ENCODE assay signal across 21 cellular contexts in genomic region chr1:19003371-19004290, GRCh38. TPM values are rescaled to one million over a fixed set of nuclear protein-coding genes. Genes with fewer than 3 reads are reported as not detected.
DNase-seq lines count a peak whose midpoint lies in the region; ATAC-seq, FAIRE-seq and TF ChIP-seq lines count a peak whose summit lies in the region.
"Had no signal": no experiment of that assay in that cellular context is flagged by ENCODE, and none has a peak within 500 bp of the region (broad histone marks: within the 10 kb centered on the region; RNA-seq: fewer than 3 reads in every experiment).

No MANE protein-coding gene starts in this region.

- peak overlapping the region; percentile 37 for H2BK120ac ChIP-seq in IMR-90 (ENCODE audit: low read depth, low read length)

- no peaks in the 10 kb centered on the region for H3K79me2 ChIP-seq in astrocyte (ENCODE audit: insufficient read depth, low read length)

- WGBS in IMR-90 (ENCODE audit: extremely low coverage in 2 of 2, insufficient read length in 1 of 2), 2 experiments = 78% methylated on average over 6 of the region's 11 CpGs; no CpG with 5 or more reads in 1 of the 2 experiments

- peaks cover 22% of the 10 kb centered on the region for H3K36me3 Mint-ChIP-seq in activated CD4-positive, alpha-beta memory T cell treated with anti-CD3 and anti-CD28 coated beads for 36 hours
- H3K36me3 Mint-ChIP-seq in activated CD4-positive, alpha-beta memory T cell treated with anti-CD3 and anti-CD28 coated beads, Interleukin-2, amount 10 ng/mL, durations not matched to agents 7 days and 5 days (ENCODE audit: low read depth) = peaks cover 17% of the 10 kb centered on the region
- peaks cover 3% of the 10 kb centered on the region for H3K36me3 Mint-ChIP-seq in astrocyte (ENCODE audit: low read depth, unreplicated experiment)
- H3K36me3 Mint-ChIP-seq: neural progenitor cell had no signal

- in situ Hi-C loops in IMR-90 (cut with MboI; ENCODE audit: low sequenced_read_pairs) = no loop called here
- in situ Hi-C loops in G401 (cut with HindIII; ENCODE audit: low sequenced_read_pairs) = no loop called here

- no peak overlapping the region for H4K5ac ChIP-seq in IMR-90 (ENCODE audit: low read depth, low read length)

- DNase-seq in activated CD4-positive, alpha-beta memory T cell treated with anti-CD3 and anti-CD28 coated beads for 36 hours = peak; percentile 54
- no peak for DNase-seq in activated CD4-positive, alpha-beta memory T cell treated with anti-CD3 and anti-CD28 coated beads, Interleukin-2, amount 10 ng/mL, durations not matched to agents 7 days and 5 days
- peak; percentile 88 for DNase-seq in IMR-90
- DNase-seq in astrocyte (ENCODE audit: low read depth) = peak; percentile 93
- DNase-seq in omental fat pad (ENCODE audit: low spot score) = no peak
- no peak for DNase-seq in effector memory CD4-positive, alpha-beta T cell
- no peak for DNase-seq in G401 (ENCODE audit: low spot score)
- DNase-seq: activated CD8-positive, alpha-beta memory T cell treated with anti-CD3 and anti-CD28 coated beads, Interleukin-2, amount 10 ng/mL, durations not matched to agents 7 days and 5 days; CD4-positive, alpha-beta T cell; H7; heart left ventricle; islet precursor cell; mesendoderm; NCI-H2029 treated with DMSO at 0.1 percent for 48 hours; NCI-H524; SK-N-SH had no signal

- CTCF ChIA-PET in activated CD4-positive, alpha-beta memory T cell treated with anti-CD3 and anti-CD28 coated beads for 36 hours (lab: Charles Lee) = interaction anchor here (1.3 kb wide), 1 partner anchor 119 kb away, joined by 3 read pairs; no protein-coding TSS in a partner anchor
- CTCF ChIA-PET in activated CD4-positive, alpha-beta memory T cell treated with anti-CD3 and anti-CD28 coated beads, Interleukin-2, amount 10 ng/mL, durations not matched to agents 7 days and 5 days (lab: Charles Lee) = no interaction called here
- CTCF ChIA-PET in IMR-90 (lab: Yijun Ruan, JAX) = no interaction called here

- H3K4me2 ChIP-seq in IMR-90 (ENCODE audit: low read depth, low read length) (no peak overlapping the region), astrocyte (ENCODE audit: low read length) (peak overlapping the region; percentile 45)
- H3K4me2 ChIP-seq: neural progenitor cell, SK-N-SH had no signal

- peak overlapping the region; percentile 89 for H2BK20ac ChIP-seq in IMR-90 (ENCODE audit: low read depth, low read length)

- H3K23ac ChIP-seq in IMR-90 (ENCODE audit: low read depth, low read length) = peak overlapping the region; percentile 69

- no peak overlapping the region; the same call in 1 of the 2 replicates for H4K91ac ChIP-seq in IMR-90 (ENCODE audit: insufficient read depth, low read depth, low read length)

- H4K20me1 ChIP-seq in IMR-90 (ENCODE audit: insufficient read depth, low read length) (no peaks in the 10 kb centered on the region), astrocyte (ENCODE audit: insufficient read depth, low read length) (no peaks in the 10 kb centered on the region)

- H2AK9ac ChIP-seq in IMR-90 (replicated peaks; ENCODE audit: low read depth, low read length, poor library complexity) = no peak overlapping the region

- peaks cover 6% of the 10 kb centered on the region for H3K9me3 ChIP-seq in IMR-90 (ENCODE audit: control insufficient read depth, insufficient read depth, low read length)
- H3K9me3 ChIP-seq in astrocyte (ENCODE audit: insufficient read depth, low read depth, low read length) = peaks cover 6% of the 10 kb centered on the region
- H3K9me3 ChIP-seq in effector memory CD4-positive, alpha-beta T cell (ENCODE audit: control insufficient read depth, low read length) = no peaks in the 10 kb centered on the region

- H3K4me1 Mint-ChIP-seq in activated CD4-positive, alpha-beta memory T cell treated with anti-CD3 and anti-CD28 coated beads for 36 hours (ENCODE audit: low read depth) = peaks cover 27% of the 10 kb centered on the region
- peaks cover 6% of the 10 kb centered on the region for H3K4me1 Mint-ChIP-seq in activated CD4-positive, alpha-beta memory T cell treated with anti-CD3 and anti-CD28 coated beads, Interleukin-2, amount 10 ng/mL, durations not matched to agents 7 days and 5 days
- H3K4me1 Mint-ChIP-seq in astrocyte (ENCODE audit: low read depth, unreplicated experiment) = no peaks in the 10 kb centered on the region
- H3K4me1 Mint-ChIP-seq: neural progenitor cell had no signal

- H3K27ac Mint-ChIP-seq in activated CD4-positive, alpha-beta memory T cell treated with anti-CD3 and anti-CD28 coated beads for 36 hours = peak overlapping the region; percentile 90
- H3K27ac Mint-ChIP-seq in activated CD4-positive, alpha-beta memory T cell treated with anti-CD3 and anti-CD28 coated beads, Interleukin-2, amount 10 ng/mL, durations not matched to agents 7 days and 5 days = no peak overlapping the region
- H3K27ac Mint-ChIP-seq in astrocyte (ENCODE audit: unreplicated experiment) = no peak overlapping the region
- H3K27ac Mint-ChIP-seq: activated CD8-positive, alpha-beta memory T cell treated with anti-CD3 and anti-CD28 coated beads, Interleukin-2, amount 10 ng/mL, durations not matched to agents 7 days and 5 days; CD4-positive, alpha-beta T cell; neural progenitor cell had no signal

- peaks cover 32% of the 10 kb centered on the region for H3K9me3 Mint-ChIP-seq in activated CD4-positive, alpha-beta memory T cell treated with anti-CD3 and anti-CD28 coated beads for 36 hours
- H3K9me3 Mint-ChIP-seq in activated CD4-positive, alpha-beta memory T cell treated with anti-CD3 and anti-CD28 coated beads, Interleukin-2, amount 10 ng/mL, durations not matched to agents 7 days and 5 days = peaks cover 28% of the 10 kb centered on the region
- peaks cover 29% of the 10 kb centered on the region for H3K9me3 Mint-ChIP-seq in astrocyte (ENCODE audit: unreplicated experiment)

- H3K9ac ChIP-seq in IMR-90 (ENCODE audit: low read depth, low read length) = no peak overlapping the region
- H3K9ac ChIP-seq in astrocyte (ENCODE audit: low read length) = no peak overlapping the region
- H3K9ac ChIP-seq: neural progenitor cell, SK-N-SH had no signal

- H3K27me3 ChIP-seq in IMR-90 (ENCODE audit: control insufficient read depth, insufficient read depth, low read length) (no peaks in the 10 kb centered on the region), astrocyte (ENCODE audit: insufficient read depth, low read length) (no peaks in the 10 kb centered on the region)
- no peaks in the 10 kb centered on the region for H3K27me3 ChIP-seq in effector memory CD4-positive, alpha-beta T cell (replicated peaks; ENCODE audit: control insufficient read depth, insufficient read depth, low read length, poor library complexity, severe bottlenecking)
- H3K27me3 ChIP-seq: neural progenitor cell, right atrium auricular region had no signal

- H3K79me1 ChIP-seq in IMR-90 (ENCODE audit: low read depth in 1 of 2, low read length in 2 of 2) = no peaks in the 10 kb centered on the region

- TF ChIP-seq RAD21 in IMR-90 (IDR thresholded peaks at IDR 0.05; ENCODE audit: low read length) = no peak

- peaks cover 7% of the 10 kb centered on the region; the same call in 1 of the 2 replicates for H3K9me1 ChIP-seq in IMR-90 (ENCODE audit: insufficient read depth, low read length)

- no peak overlapping the region; the same call in 1 of the 2 replicates for H3K27ac ChIP-seq in IMR-90 (ENCODE audit: insufficient read depth, low read length)
- H3K27ac ChIP-seq in astrocyte (ENCODE audit: low read depth, low read length) = peak overlapping the region; percentile 46
- H3K27ac ChIP-seq in effector memory CD4-positive, alpha-beta T cell (ENCODE audit: insufficient read depth, low read length, poor library complexity, severe bottlenecking) = no peak overlapping the region
- H3K27ac ChIP-seq: coronary artery, heart left ventricle, neural progenitor cell, right atrium auricular region had no signal

- H3K4me3 Mint-ChIP-seq in activated CD4-positive, alpha-beta memory T cell treated with anti-CD3 and anti-CD28 coated beads for 36 hours = peak overlapping the region; percentile 13
- H3K4me3 Mint-ChIP-seq in activated CD4-positive, alpha-beta memory T cell treated with anti-CD3 and anti-CD28 coated beads, Interleukin-2, amount 10 ng/mL, durations not matched to agents 7 days and 5 days = no peak overlapping the region
- H3K4me3 Mint-ChIP-seq in astrocyte (ENCODE audit: unreplicated experiment) = no peak overlapping the region
- H3K4me3 Mint-ChIP-seq: activated CD8-positive, alpha-beta memory T cell treated with anti-CD3 and anti-CD28 coated beads, Interleukin-2, amount 10 ng/mL, durations not matched to agents 7 days and 5 days; CD4-positive, alpha-beta T cell; neural progenitor cell had no signal

- FAIRE-seq in astrocyte (lab: Jason Lieb, UNC) = no peak
- FAIRE-seq: TTC549 had no signal

- no peaks in the 10 kb centered on the region for H3K4me1 ChIP-seq in IMR-90 (ENCODE audit: control insufficient read depth, insufficient read depth, low read length)
- peaks cover 10% of the 10 kb centered on the region for H3K4me1 ChIP-seq in astrocyte (ENCODE audit: insufficient read depth, low read length)
- H3K4me1 ChIP-seq in effector memory CD4-positive, alpha-beta T cell (ENCODE audit: control insufficient read depth, insufficient read depth, low read length, poor library complexity, severe bottlenecking) = no peaks in the 10 kb centered on the region
- H3K4me1 ChIP-seq: neural progenitor cell, right atrium auricular region had no signal

- peak overlapping the region in 1 of 2 experiments; percentile 62; a peak in 2 of 4 replicates for H4K8ac ChIP-seq in IMR-90 (ENCODE audit: low read depth in 2 of 2, low read length in 2 of 2)

- peak overlapping the region; percentile 17 for H2AK5ac ChIP-seq in IMR-90 (ENCODE audit: low read depth, low read length)

- H2AFZ ChIP-seq in IMR-90 (replicated peaks; ENCODE audit: low read length, poor library complexity) = peak overlapping the region; percentile 80
- H2AFZ ChIP-seq in astrocyte (ENCODE audit: low read depth, low read length) = peak overlapping the region; percentile 61
- H2AFZ ChIP-seq: neural progenitor cell had no signal

- dilution Hi-C loops in IMR-90 (cut with HindIII; ENCODE audit: low sequenced_read_pairs, unreplicated experiment) = no loop called here

- H2BK5ac ChIP-seq in IMR-90 (ENCODE audit: low read depth, low read length, poor library complexity, severe bottlenecking) = peak overlapping the region; percentile 53

- H3K18ac ChIP-seq in IMR-90 (ENCODE audit: low read depth, low read length) = peak overlapping the region; percentile 31; the same call in 1 of the 2 replicates

- intact Hi-C loops in activated CD4-positive, alpha-beta memory T cell treated with anti-CD3 and anti-CD28 coated beads for 36 hours (cut with micrococcal nuclease) = loop anchor here (1.0 kb wide), 1 partner anchor 8 kb away; no protein-coding TSS in a partner anchor
- intact Hi-C loops in IMR-90 (cut with micrococcal nuclease) = no loop called here

- BruUV-seq in IMR-90 (replicated peaks; lab: Mats Ljungman, UMichigan) = no TSS peak

- TF ChIP-seq CTCF in IMR-90 (conservative IDR thresholded peaks at IDR 0.05; ENCODE audit: low read depth, low read length) (no peak), astrocyte (IDR thresholded peaks at IDR 0.05; ENCODE audit: insufficient read depth, low read depth, low read length) (no peak), omental fat pad (IDR thresholded peaks at IDR 0.05) (no peak)

- POLR2A ChIA-PET in activated CD4-positive, alpha-beta memory T cell treated with anti-CD3 and anti-CD28 coated beads for 36 hours (lab: Charles Lee) = no interaction called here
- POLR2A ChIA-PET in activated CD4-positive, alpha-beta memory T cell treated with anti-CD3 and anti-CD28 coated beads, Interleukin-2, amount 10 ng/mL, durations not matched to agents 7 days and 5 days (lab: Charles Lee) = no interaction called here
- POLR2A ChIA-PET in IMR-90 (lab: Charles Lee; ENCODE audit: unreplicated experiment) = no interaction called here

- no peak for TF ChIP-seq POLR2A in IMR-90 (IDR thresholded peaks at IDR 0.05; ENCODE audit: low read depth, low read length)

- H2BK15ac ChIP-seq in IMR-90 (ENCODE audit: low read depth, low read length) = peak overlapping the region; percentile 32; the same call in 2 of the 3 replicates

- 0 out of 2 replicates have a peak overlapping the region, but pooled peaks have one; percentile 10 for H3K14ac ChIP-seq in IMR-90 (replicated peaks; ENCODE audit: low read depth, low read length)

- ATAC-seq in IMR-90 (ENCODE audit: low read depth) = peak; percentile 77
- peak; percentile 78 for ATAC-seq in omental fat pad (ENCODE audit: low FRiP score)
- no peak for ATAC-seq in GM18498 (IDR thresholded peaks at IDR 0.05; ENCODE audit: unreplicated experiment)
- ATAC-seq: activated CD8-positive, alpha-beta memory T cell treated with anti-CD3 and anti-CD28 coated beads, Interleukin-2, amount 10 ng/mL, durations not matched to agents 7 days and 5 days; heart left ventricle had no signal

- H3K36me3 ChIP-seq in IMR-90 (ENCODE audit: control insufficient read depth, insufficient read depth, low read length) (no peaks in the 10 kb centered on the region), astrocyte (ENCODE audit: insufficient read depth, low read length) (no peaks in the 10 kb centered on the region)
- H3K36me3 ChIP-seq in effector memory CD4-positive, alpha-beta T cell (ENCODE audit: control insufficient read depth, insufficient read depth, low read length) = no peaks in the 10 kb centered on the region
- H3K36me3 ChIP-seq: heart left ventricle, neural progenitor cell, right atrium auricular region had no signal

- H3K56ac ChIP-seq in IMR-90 (ENCODE audit: extremely low read depth, insufficient read depth, low read length) = no peak overlapping the region

- H3K4me3 ChIP-seq in IMR-90 (ENCODE audit: insufficient read depth, low read depth, low read length) (no peak overlapping the region), astrocyte (ENCODE audit: insufficient read depth, low read depth, low read length) (no peak overlapping the region)
- H3K4me3 ChIP-seq in effector memory CD4-positive, alpha-beta T cell (ENCODE audit: insufficient read depth, low read depth, low read length, poor library complexity, severe bottlenecking) = no peak overlapping the region
- H3K4me3 ChIP-seq: coronary artery, heart left ventricle, neural progenitor cell, right atrium auricular region had no signal

- peaks cover 5% of the 10 kb centered on the region for H3K27me3 Mint-ChIP-seq in activated CD4-positive, alpha-beta memory T cell treated with anti-CD3 and anti-CD28 coated beads for 36 hours
- H3K27me3 Mint-ChIP-seq in activated CD4-positive, alpha-beta memory T cell treated with anti-CD3 and anti-CD28 coated beads, Interleukin-2, amount 10 ng/mL, durations not matched to agents 7 days and 5 days = peaks cover 32% of the 10 kb centered on the region
- peaks cover 2% of the 10 kb centered on the region for H3K27me3 Mint-ChIP-seq in astrocyte (ENCODE audit: low read depth, unreplicated experiment)

- peak overlapping the region; percentile 60 for H3K4ac ChIP-seq in IMR-90 (ENCODE audit: low read depth, low read length)

RNA-seq across cellular contexts. Expression of gene IFFO2, which starts 47.2 kb away (rescaled TPM):
- total RNA-seq in activated CD4-positive, alpha-beta memory T cell treated with anti-CD3 and anti-CD28 coated beads for 36 hours = 10 to 100 TPM; 40.4 to 42.0 TPM
- 10 to 100 TPM; 19.9 to 22.7 TPM for total RNA-seq in activated CD4-positive, alpha-beta memory T cell treated with anti-CD3 and anti-CD28 coated beads, Interleukin-2, amount 10 ng/mL, durations not matched to agents 7 days and 5 days
- total RNA-seq in IMR-90 (2012; rRNA removed) (13.6 and 14.5 TPM in 2 replicates), astrocyte (34.2 and 39.6 TPM in 2 replicates), omental fat pad (10 to 100 TPM in 1 of 4 donors, 1 to 10 TPM in 3; 2.3 to 12.9 (median 7.7) TPM)
- 18.1 and 18.2 TPM in 2 replicates for polyA plus RNA-seq in IMR-90 (2012; rRNA removed)
- 14.9 and 25.2 TPM in 2 replicates for polyA plus RNA-seq in IMR-90 (2012; cell fraction: cytosol; rRNA removed)
- 20.2 and 32.8 TPM in 2 replicates for polyA plus RNA-seq in IMR-90 (2012; cell fraction: nucleus; rRNA removed; ENCODE audit: low replicate concordance)
- total RNA-seq in G401 (2014; rRNA removed; shearing (Covaris generic)) = 12.7 and 15.7 TPM in 2 replicates

Comparison
In these comparisons a context has a peak if more than half of its experiments do, and no peak if none do; other contexts are left out.
1. DNase-seq: peak in activated CD4-positive, alpha-beta memory T cell treated with anti-CD3 and anti-CD28 coated beads for 36 hours (single experiment), IMR-90 (single experiment) and astrocyte (single experiment); none in activated CD4-positive, alpha-beta memory T cell treated with anti-CD3 and anti-CD28 coated beads, Interleukin-2, amount 10 ng/mL, durations not matched to agents 7 days and 5 days (single experiment), omental fat pad (single experiment), effector memory CD4-positive, alpha-beta T cell (0 of 3) and G401 (single experiment).